Comparison of ENCODE assay signal across 21 cellular contexts in the genomic region with DNA sequence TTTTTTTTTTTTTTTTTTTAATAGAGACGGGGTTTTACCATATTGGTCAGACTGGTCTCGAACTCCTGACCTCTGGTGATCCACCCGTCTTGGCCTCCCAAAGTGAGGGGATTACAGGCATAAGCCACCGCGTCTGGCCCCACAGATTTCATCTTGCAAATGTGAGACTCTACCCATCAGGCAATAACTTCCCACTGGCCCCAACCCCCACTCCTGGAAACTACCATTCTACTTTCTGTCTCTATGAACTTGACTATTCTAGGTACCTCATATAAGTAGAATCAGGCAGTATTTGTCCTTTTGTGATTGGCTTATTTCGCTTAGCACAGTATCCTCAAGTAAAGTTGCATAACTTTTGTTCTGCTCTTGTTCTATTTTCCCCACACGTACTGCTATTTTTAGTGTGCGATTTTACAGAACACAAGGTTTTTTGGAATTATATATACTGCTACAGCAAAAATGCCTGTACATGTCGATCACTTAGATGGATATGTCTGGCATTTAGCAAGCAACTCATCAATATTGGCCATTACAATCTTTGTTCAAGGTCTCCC.
"Had no signal": no experiment of that assay in that cellular context is flagged by ENCODE, and none has a peak within 500 bp of the region (broad histone marks: within the 10 kb centered on the region; RNA-seq: fewer than 3 reads in every experiment).

No MANE protein-coding gene starts in this region.

- H3K4me3 Mint-ChIP-seq: activated CD4-positive, alpha-beta T cell treated with anti-CD3 and anti-CD28 coated beads, Interleukin-2, amount 10 ng/mL, durations not matched to agents 24 days and 14 days; activated naive CD4-positive, alpha-beta T cell treated with anti-CD3 and anti-CD28 coated beads, Interleukin-2, amount 10 ng/mL, durations not matched to agents 7 days and 5 days; mesothelial cell of epicardium; naive thymus-derived CD8-positive, alpha-beta T cell; stimulated activated naive CD8-positive, alpha-beta T cell treated with anti-CD3 and anti-CD28 coated beads, Interleukin-15, Interleukin-2, amounts not matched to agents 100 ng/mL and 50 ng/mL, for 24 hours; T-helper 1 cell treated with Interleukin-12 subunit alpha and Interleukin-12 subunit beta and Interleukin-4 antibody, amounts not matched to agents 30 μg/mL and 1 μg/mL, for 36 hours had no signal

- H3K27ac ChIP-seq: cardiac muscle cell, esophagus squamous epithelium, gastrocnemius medialis, prostate gland, right atrium auricular region, tibial nerve had no signal

- H3K9me3 Mint-ChIP-seq: activated CD4-positive, alpha-beta T cell treated with anti-CD3 and anti-CD28 coated beads, Interleukin-2, amount 10 ng/mL, durations not matched to agents 24 days and 14 days; activated naive CD4-positive, alpha-beta T cell treated with anti-CD3 and anti-CD28 coated beads, Interleukin-2, amount 10 ng/mL, durations not matched to agents 7 days and 5 days; naive thymus-derived CD8-positive, alpha-beta T cell; stimulated activated naive CD8-positive, alpha-beta T cell treated with anti-CD3 and anti-CD28 coated beads, Interleukin-15, Interleukin-2, amounts not matched to agents 100 ng/mL and 50 ng/mL, for 24 hours; T-helper 1 cell treated with Interleukin-12 subunit alpha and Interleukin-12 subunit beta and Interleukin-4 antibody, amounts not matched to agents 30 μg/mL and 1 μg/mL, for 36 hours had no signal

- DNase-seq: activated CD4-positive, alpha-beta T cell treated with anti-CD3 and anti-CD28 coated beads, Interleukin-2, amount 10 ng/mL, durations not matched to agents 24 days and 14 days; activated CD8-positive, alpha-beta memory T cell treated with anti-CD3 and anti-CD28 coated beads, Interleukin-2, amount 50 U/mL, for 48 hours; activated effector memory CD4-positive, alpha-beta T cell treated with anti-CD3 and anti-CD28 coated beads, Interleukin-2, amount 50 U/mL, for 16 hours; activated naive CD4-positive, alpha-beta T cell treated with anti-CD3 and anti-CD28 coated beads, Interleukin-2, amount 10 ng/mL, durations not matched to agents 7 days and 5 days; activated T-cell treated with anti-CD3 and anti-CD28 coated beads, Interleukin-2, amount 50 U/mL, for 48 hours; amygdala; esophagus squamous epithelium; gastrocnemius medialis; left ventricle myocardium superior; mammary epithelial cell; naive thymus-derived CD8-positive, alpha-beta T cell; stimulated activated CD4-positive, alpha-beta T cell treated with anti-CD3 and anti-CD28 coated beads, Interleukin-4, amount 100 ng/mL, for 24 hours; substantia nigra had no signal

- H3K4me3 ChIP-seq: cardiac muscle cell, esophagus squamous epithelium, gastrocnemius medialis, prostate gland, right atrium auricular region, tibial nerve had no signal

- H3K27ac Mint-ChIP-seq: activated CD4-positive, alpha-beta T cell treated with anti-CD3 and anti-CD28 coated beads, Interleukin-2, amount 10 ng/mL, durations not matched to agents 24 days and 14 days; activated naive CD4-positive, alpha-beta T cell treated with anti-CD3 and anti-CD28 coated beads, Interleukin-2, amount 10 ng/mL, durations not matched to agents 7 days and 5 days; mesothelial cell of epicardium; T-helper 1 cell treated with Interleukin-12 subunit alpha and Interleukin-12 subunit beta and Interleukin-4 antibody, amounts not matched to agents 30 μg/mL and 1 μg/mL, for 36 hours had no signal

- H3K27me3 Mint-ChIP-seq: activated CD4-positive, alpha-beta T cell treated with anti-CD3 and anti-CD28 coated beads, Interleukin-2, amount 10 ng/mL, durations not matched to agents 24 days and 14 days; activated naive CD4-positive, alpha-beta T cell treated with anti-CD3 and anti-CD28 coated beads, Interleukin-2, amount 10 ng/mL, durations not matched to agents 7 days and 5 days; naive thymus-derived CD8-positive, alpha-beta T cell; stimulated activated naive CD8-positive, alpha-beta T cell treated with anti-CD3 and anti-CD28 coated beads, Interleukin-15, Interleukin-2, amounts not matched to agents 100 ng/mL and 50 ng/mL, for 24 hours had no signal

- H3K27me3 ChIP-seq: cardiac muscle cell, esophagus squamous epithelium, gastrocnemius medialis, right atrium auricular region, tibial nerve had no signal

- ATAC-seq: activated CD4-positive, CD25-positive, alpha-beta regulatory T cell treated with anti-CD3 and anti-CD28 coated beads, Interleukin-2, amount 50 U/mL, for 24 hours; gastrocnemius medialis; left ventricle myocardium superior; naive thymus-derived CD8-positive, alpha-beta T cell had no signal

- H3K4me1 Mint-ChIP-seq: activated naive CD4-positive, alpha-beta T cell treated with anti-CD3 and anti-CD28 coated beads, Interleukin-2, amount 10 ng/mL, durations not matched to agents 7 days and 5 days; mesothelial cell of epicardium had no signal
